Comparison of ENCODE assay signal across 20 cellular contexts in the genomic region with DNA sequence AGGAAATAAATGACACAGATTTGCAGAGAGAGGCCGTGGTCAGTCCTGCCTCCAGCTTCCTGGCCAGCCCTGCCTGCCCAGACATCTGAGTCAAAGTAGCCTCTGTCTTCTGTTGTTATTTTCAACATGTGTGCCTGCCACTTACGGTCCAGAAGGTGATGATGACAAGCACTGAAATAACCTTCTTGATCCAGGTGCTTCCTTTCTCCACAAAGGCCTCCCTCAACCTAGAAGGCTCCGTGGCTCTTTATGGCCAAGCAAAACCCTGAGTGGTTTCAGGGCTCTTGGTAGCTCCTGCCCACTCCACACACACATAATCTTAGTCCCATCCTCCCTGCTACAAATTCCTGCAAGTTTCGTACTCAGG. TPM values are rescaled to one million over a fixed set of nuclear protein-coding genes. Genes with fewer than 3 reads are reported as not detected.
DNase-seq lines count a peak whose midpoint lies in the region; ATAC-seq, FAIRE-seq and TF ChIP-seq lines count a peak whose summit lies in the region.
"Had no signal": no experiment of that assay in that cellular context is flagged by ENCODE, and none has a peak within 500 bp of the region (broad histone marks: within the 10 kb centered on the region; RNA-seq: fewer than 3 reads in every experiment).

No MANE protein-coding gene starts in this region.

- no peak for TF ChIP-seq RAD21 in A549 (conservative IDR thresholded peaks at IDR 0.05 in 1 of 2, IDR thresholded peaks at IDR 0.05 in 1 of 2)

- no peaks in the 10 kb centered on the region for H3K9me2 ChIP-seq in SU-DHL-6 (replicated peaks; ENCODE audit: insufficient read depth, low read length)
- H3K9me2 ChIP-seq in Karpas-422 (replicated peaks; ENCODE audit: insufficient read depth, low read length): no peaks in the 10 kb centered on the region

- H3K4me3 ChIP-seq in A549 (no peak overlapping the region), SU-DHL-6 (ENCODE audit: insufficient read depth, low read length, poor library complexity, severe bottlenecking) (no peak overlapping the region), HAP-1 (no peak overlapping the region), Karpas-422 (ENCODE audit: low read length) (no peak overlapping the region)

- in situ Hi-C loops in HAP-1 (cut with MboI; ENCODE audit: low sequenced_read_pairs): loop anchor here (25.0 kb wide), 1 partner anchor 230 kb away; no protein-coding TSS in a partner anchor

- H3K27me3 ChIP-seq in SU-DHL-6 (ENCODE audit: low read length) (no peaks in the 10 kb centered on the region), HAP-1 (ENCODE audit: low read depth) (no peaks in the 10 kb centered on the region), Karpas-422 (ENCODE audit: low read length) (no peaks in the 10 kb centered on the region)
- H3K27me3 ChIP-seq: brain microvascular endothelial cell, transverse colon had no signal

- no peak overlapping the region for H3K27ac Mint-ChIP-seq in activated naive CD4-positive, alpha-beta T cell treated with anti-CD3 and anti-CD28 coated beads for 36 hours
- H3K27ac Mint-ChIP-seq: activated naive CD8-positive, alpha-beta T cell treated with anti-CD3 and anti-CD28 coated beads for 36 hours; CD4-positive, alpha-beta T cell had no signal

- H3K27ac ChIP-seq in A549 (no peak overlapping the region), SU-DHL-6 (ENCODE audit: low read depth, low read length) (no peak overlapping the region), Karpas-422 (ENCODE audit: low read length) (no peak overlapping the region)
- H3K27ac ChIP-seq: brain microvascular endothelial cell, transverse colon had no signal

- intact Hi-C loops in activated naive CD4-positive, alpha-beta T cell treated with anti-CD3 and anti-CD28 coated beads for 36 hours (cut with micrococcal nuclease): loop anchor here (5.0 kb wide), 1 partner anchor 305 kb away; no protein-coding TSS in a partner anchor

- H4K20me1 ChIP-seq in SU-DHL-6 (ENCODE audit: low read depth, low read length) (no peaks in the 10 kb centered on the region), Karpas-422 (ENCODE audit: insufficient read depth, low read depth, low read length) (no peaks in the 10 kb centered on the region)

- H3K4me1 Mint-ChIP-seq in activated naive CD4-positive, alpha-beta T cell treated with anti-CD3 and anti-CD28 coated beads for 36 hours (ENCODE audit: low read depth): peaks cover 2% of the 10 kb centered on the region

- no peak for DNase-seq in A549 (ENCODE audit: low read depth in 1 of 2, low spot score in 1 of 2)
- DNase-seq in HAP-1 (ENCODE audit: low spot score in 2 of 2): no peak
- no peak for DNase-seq in Karpas-422
- no peak for DNase-seq in HT-29 (ENCODE audit: low spot score)
- no peak for DNase-seq in activated naive CD4-positive, alpha-beta T cell treated with anti-CD3 and anti-CD28 coated beads for 36 hours
- DNase-seq: foreskin melanocyte; stimulated activated naive CD4-positive, alpha-beta T cell treated with Interleukin-2 at 50 U/mL for 16 hours; T-helper 9 cell had no signal

- H2AFZ ChIP-seq in SU-DHL-6 (ENCODE audit: low read depth, low read length, severe bottlenecking) (no peak overlapping the region), Karpas-422 (ENCODE audit: low read length) (no peak overlapping the region)

- ATAC-seq in A549: peak in 1 of 2 experiments; percentile 41; a peak in 3 of 6 replicates
- peak; percentile 17 for ATAC-seq in GM19372 (IDR thresholded peaks at IDR 0.05; ENCODE audit: low read depth, unreplicated experiment)
- peak; percentile 17 for ATAC-seq in HG03354 (IDR thresholded peaks at IDR 0.05; ENCODE audit: poor library complexity, severe bottlenecking, unreplicated experiment)

- no peaks in the 10 kb centered on the region for H3K36me3 Mint-ChIP-seq in activated naive CD4-positive, alpha-beta T cell treated with anti-CD3 and anti-CD28 coated beads for 36 hours (ENCODE audit: low read depth)
- H3K36me3 Mint-ChIP-seq: activated naive CD8-positive, alpha-beta T cell treated with anti-CD3 and anti-CD28 coated beads for 36 hours had no signal

- H3K36me3 ChIP-seq in SU-DHL-6 (ENCODE audit: low read length) (no peaks in the 10 kb centered on the region), HAP-1 (replicated peaks) (no peaks in the 10 kb centered on the region), Karpas-422 (ENCODE audit: insufficient read depth, low read length) (no peaks in the 10 kb centered on the region)
- H3K36me3 ChIP-seq: brain microvascular endothelial cell, transverse colon had no signal

- H3K9me3 Mint-ChIP-seq in activated naive CD4-positive, alpha-beta T cell treated with anti-CD3 and anti-CD28 coated beads for 36 hours: no peaks in the 10 kb centered on the region
- H3K9me3 Mint-ChIP-seq: activated naive CD8-positive, alpha-beta T cell treated with anti-CD3 and anti-CD28 coated beads for 36 hours; activated T-helper 1 cell treated with anti-CD3 and anti-CD28 coated beads, Interleukin-12 subunit alpha, Interleukin-12 subunit beta, Interleukin-2, Interleukin-4 antibody, amounts not matched to agents 30 ng/mL and 10 ng/mL and 1 ng/mL, durations not matched to agents 14 hours and 24 hours and 36 hours; CD4-positive, alpha-beta T cell; IgD-negative memory B cell had no signal

- TF ChIP-seq POLR2A in A549 (IDR thresholded peaks at IDR 0.05; ENCODE audit: low read length): no peak

- 22% methylated on average over 4 of the region's 4 CpGs for WGBS in A549 (ENCODE audit: missing lambda C conversion rate)

- H3K79me2 ChIP-seq in SU-DHL-6 (ENCODE audit: insufficient read depth, low read length) (no peaks in the 10 kb centered on the region), Karpas-422 (ENCODE audit: low read length) (no peaks in the 10 kb centered on the region)

- peaks cover 8% of the 10 kb centered on the region for H3K27me3 Mint-ChIP-seq in activated naive CD4-positive, alpha-beta T cell treated with anti-CD3 and anti-CD28 coated beads for 36 hours (ENCODE audit: low read depth)

- POLR2A ChIA-PET in A549 (lab: Yijun Ruan, JAX): no interaction called here

- H3K4me2 ChIP-seq in A549: peak overlapping the region; percentile 98
- H3K4me2 ChIP-seq in SU-DHL-6 (ENCODE audit: low read depth, low read length, poor library complexity, severe bottlenecking): peak overlapping the region; percentile 54
- H3K4me2 ChIP-seq in Karpas-422 (ENCODE audit: low read depth, low read length, poor library complexity, severe bottlenecking): no peak overlapping the region

- H3K4me1 ChIP-seq in A549: peaks cover 2% of the 10 kb centered on the region; the same call in 1 of the 3 replicates
- H3K4me1 ChIP-seq in HAP-1: no peaks in the 10 kb centered on the region; the same call in 1 of the 2 replicates
- H3K4me1 ChIP-seq in Karpas-422 (ENCODE audit: low read length): peaks cover 3% of the 10 kb centered on the region; the same call in 1 of the 2 replicates

- TF ChIP-seq CTCF in A549 (IDR thresholded peaks at IDR 0.05) (no peak), SU-DHL-6 (IDR thresholded peaks at IDR 0.05; ENCODE audit: insufficient read depth, low read length, poor library complexity, severe bottlenecking) (no peak)

- TF ChIP-seq EP300 in A549 (IDR thresholded peaks at IDR 0.05): no peak

- H3K9ac ChIP-seq in SU-DHL-6 (ENCODE audit: low read length) (no peak overlapping the region), Karpas-422 (ENCODE audit: low read length) (no peak overlapping the region)

- no peak overlapping the region for H3K4me3 Mint-ChIP-seq in activated naive CD4-positive, alpha-beta T cell treated with anti-CD3 and anti-CD28 coated beads for 36 hours

- H3K9me3 ChIP-seq in A549 (no peaks in the 10 kb centered on the region), SU-DHL-6 (ENCODE audit: insufficient read depth, low read length) (no peaks in the 10 kb centered on the region), HAP-1 (no peaks in the 10 kb centered on the region), Karpas-422 (ENCODE audit: low read length) (no peaks in the 10 kb centered on the region)
- H3K9me3 ChIP-seq: transverse colon had no signal

- CTCF ChIA-PET in A549 (lab: Yijun Ruan, JAX): interaction anchor here (0.7 to 4.3 kb wide), 88 partner anchors 9 to 721 kb away, joined by 3 to 70 read pairs (median 5); partner anchors contain the start of genes NKD2 and SLC6A19
- CTCF ChIA-PET in activated naive CD4-positive, alpha-beta T cell treated with anti-CD3 and anti-CD28 coated beads for 36 hours (lab: Charles Lee): interaction anchor here (0.7 to 1.5 kb wide), 8 partner anchors 88 to 478 kb away, joined by 3 to 13 read pairs (median 4); no protein-coding TSS in a partner anchor

- no peaks in the 10 kb centered on the region for H3F3A ChIP-seq in SU-DHL-6 (ENCODE audit: insufficient read depth)

- FAIRE-seq in A549 (lab: Jason Lieb, UNC): no peak

RNA-seq across cellular contexts. Expression of gene SLC6A19, which starts 34.1 kb away (rescaled TPM):
- polyA plus RNA-seq in A549 (2011; rRNA removed) (not detected in 2 replicates), A549 (2017; fragmentation: RNase III; extraction: RNeasy Plus Mini Kit Qiagen cat#74134 plus additional on column Dnase treatment) (0.01 to 0.03 TPM in 2 of 3 replicates, not detected in the other)
- 0.01 and 0.03 TPM in 2 replicates for polyA plus RNA-seq in A549 (2012; cell fraction: cytosol; rRNA removed)
- 0.02 and 0.10 TPM in 2 replicates for polyA plus RNA-seq in A549 (2012; cell fraction: nucleus; rRNA removed)
- not detected in 2 replicates for polyA minus RNA-seq in A549 (2011; rRNA and poly(A)+ RNA removed)
- total RNA-seq in Karpas-422 (2014; rRNA removed; shearing (Covaris generic); ENCODE audit: low replicate concordance): not detected in 2 replicates
- not detected in 2 replicates for total RNA-seq in HT-29 (2014; rRNA removed; shearing (Covaris generic))
- not detected for total RNA-seq in activated naive CD4-positive, alpha-beta T cell treated with anti-CD3 and anti-CD28 coated beads for 36 hours
- total RNA-seq: activated CD8-positive, alpha-beta memory T cell treated with anti-CD3 and anti-CD28 coated beads for 36 hours; activated naive CD8-positive, alpha-beta T cell treated with anti-CD3 and anti-CD28 coated beads for 36 hours; activated T-helper 1 cell treated with anti-CD3 and anti-CD28 coated beads, Interleukin-12 subunit alpha, Interleukin-12 subunit beta, Interleukin-2, Interleukin-4 antibody, amounts not matched to agents 30 ng/mL and 10 ng/mL and 1 ng/mL, durations not matched to agents 14 hours and 24 hours and 36 hours; CD4-positive, alpha-beta T cell; omental fat pad; SK-MEL-5 had no signal
- polyA plus RNA-seq: IgD-negative memory B cell had no signal

RNA-seq across cellular contexts. Expression of gene SLC12A7, which starts 55.5 kb away (rescaled TPM):
- polyA plus RNA-seq in A549 (2011; rRNA removed) (11.2 and 12.3 TPM in 2 replicates), A549 (2017; fragmentation: RNase III; extraction: RNeasy Plus Mini Kit Qiagen cat#74134 plus additional on column Dnase treatment) (18.1 to 22.5 TPM (median 19.5 TPM) in 3 replicates)
- 15.3 and 19.8 TPM in 2 replicates for polyA plus RNA-seq in A549 (2012; cell fraction: cytosol; rRNA removed)
- 79.7 and 103 TPM in 2 replicates for polyA plus RNA-seq in A549 (2012; cell fraction: nucleus; rRNA removed)
- polyA minus RNA-seq in A549 (2011; rRNA and poly(A)+ RNA removed): 11.0 and 22.1 TPM in 2 replicates
- 0.22 TPM in 1 of 2 replicates, not detected in the other for total RNA-seq in Karpas-422 (2014; rRNA removed; shearing (Covaris generic); ENCODE audit: low replicate concordance)
- 129 and 134 TPM in 2 replicates for total RNA-seq in HT-29 (2014; rRNA removed; shearing (Covaris generic))
- 10 to 100 TPM; 12.6 to 13.6 TPM for total RNA-seq in activated naive CD4-positive, alpha-beta T cell treated with anti-CD3 and anti-CD28 coated beads for 36 hours

RNA-seq across cellular contexts. Expression of gene SLC6A18, which starts 57.8 kb away (rescaled TPM):
- not detected in 2 replicates for polyA plus RNA-seq in A549 (2011; rRNA removed)
- not detected in 2 replicates for polyA plus RNA-seq in A549 (2012; cell fraction: cytosol; rRNA removed)
- not detected in 2 replicates for polyA plus RNA-seq in A549 (2012; cell fraction: nucleus; rRNA removed)
- polyA plus RNA-seq in A549 (2017; fragmentation: RNase III; extraction: RNeasy Plus Mini Kit Qiagen cat#74134 plus additional on column Dnase treatment): not detected in 3 replicates
- not detected in 2 replicates for polyA minus RNA-seq in A549 (2011; rRNA and poly(A)+ RNA removed)
- not detected in 2 replicates for total RNA-seq in Karpas-422 (2014; rRNA removed; shearing (Covaris generic); ENCODE audit: low replicate concordance)
- not detected in 2 replicates for total RNA-seq in HT-29 (2014; rRNA removed; shearing (Covaris generic))
- total RNA-seq in activated naive CD4-positive, alpha-beta T cell treated with anti-CD3 and anti-CD28 coated beads for 36 hours: not detected
- total RNA-seq: activated CD8-positive, alpha-beta memory T cell treated with anti-CD3 and anti-CD28 coated beads for 36 hours; activated naive CD8-positive, alpha-beta T cell treated with anti-CD3 and anti-CD28 coated beads for 36 hours; activated T-helper 1 cell treated with anti-CD3 and anti-CD28 coated beads, Interleukin-12 subunit alpha, Interleukin-12 subunit beta, Interleukin-2, Interleukin-4 antibody, amounts not matched to agents 30 ng/mL and 10 ng/mL and 1 ng/mL, durations not matched to agents 14 hours and 24 hours and 36 hours; CD4-positive, alpha-beta T cell; omental fat pad; SK-MEL-5; transverse colon had no signal
- polyA plus RNA-seq: IgD-negative memory B cell had no signal

Comparison
In these comparisons a context has a peak if more than half of its experiments do, and no peak if none do; other contexts are left out.
1. RNA of gene SLC12A7, which starts 55.5 kb away (total RNA-seq): 129 to 134 TPM in HT-29 and 12.6 to 13.6 TPM in activated naive CD4-positive, alpha-beta T cell treated with anti-CD3 and anti-CD28 coated beads for 36 hours; 0.22 TPM in Karpas-422; every median in the first group is over 10 times any median in the second.